9 cellular contexts compared by ENCODE assay signal in genomic region chr1:225811622-225812487, GRCh38. TPM values are rescaled to one million over a fixed set of nuclear protein-coding genes. Genes with fewer than 3 reads are reported as not detected.
DNase-seq lines count a peak whose midpoint lies in the region; ATAC-seq, FAIRE-seq and TF ChIP-seq lines count a peak whose summit lies in the region.
"Had no signal": no experiment of that assay in that cellular context is flagged by ENCODE, and none has a peak within 500 bp of the region (broad histone marks: within the 10 kb centered on the region; RNA-seq: fewer than 3 reads in every experiment).

No MANE protein-coding gene starts in this region.

- H3K4me1 ChIP-seq in rectal smooth muscle tissue (ENCODE audit: control insufficient read depth, insufficient read depth, low read length), result peaks cover 36% of the 10 kb centered on the region

- no peak overlapping the region for H3K9ac ChIP-seq in rectal smooth muscle tissue (ENCODE audit: low read length)

- no peaks in the 10 kb centered on the region for H3K36me3 ChIP-seq in rectal smooth muscle tissue (ENCODE audit: control insufficient read depth, insufficient read depth, low read length)

- H3K27me3 ChIP-seq in rectal smooth muscle tissue (ENCODE audit: control insufficient read depth, insufficient read depth, low read length), result no peaks in the 10 kb centered on the region
- H3K27me3 ChIP-seq: SJSA1 had no signal

- no peak for TF ChIP-seq POLR2A in GM12892 (IDR thresholded peaks at IDR 0.05; ENCODE audit: low read depth, low read length)

- peak; percentile 6 for DNase-seq in EH (ENCODE audit: low read depth)
- peak; percentile 33 for DNase-seq in NCI-H524 treated with DMSO at 0.1 percent for 48 hours (lab: John Stamatoyannopoulos, UW)
- no peak for DNase-seq in fibroblast of pulmonary artery (ENCODE audit: low read depth)
- DNase-seq in GM12892 (ENCODE audit: insufficient read length), result no peak
- DNase-seq in LoVo (ENCODE audit: low spot score), result no peak

- H3K4me3 ChIP-seq in fibroblast of pulmonary artery (replicated peaks; ENCODE audit: low read depth, low read length) (peak overlapping the region; percentile 72), rectal smooth muscle tissue (ENCODE audit: low read length) (peak overlapping the region; percentile 65)

- no peak for ATAC-seq in HG02938 (IDR thresholded peaks at IDR 0.05; ENCODE audit: unreplicated experiment)
- ATAC-seq in HG02840 (IDR thresholded peaks at IDR 0.05; ENCODE audit: low FRiP score, unreplicated experiment), result no peak

- TF ChIP-seq CTCF in fibroblast of pulmonary artery (IDR thresholded peaks at IDR 0.05; ENCODE audit: low read length, missing control alignments), result peak; percentile 48

- no peak overlapping the region for H3K27ac ChIP-seq in rectal smooth muscle tissue (ENCODE audit: low read depth, low read length)
- H3K27ac ChIP-seq: SJSA1 had no signal

- FAIRE-seq in GM12892 (lab: Jason Lieb, UNC), result no peak

RNA-seq across cellular contexts. Expression of gene EPHX1, which starts 1.9 kb away (rescaled TPM):
- polyA plus RNA-seq in GM12892 (2012; ENCODE audit: missing spikeins), result 2.2 TPM

RNA-seq across cellular contexts. Expression of gene SRP9, which starts 34.2 kb away (rescaled TPM):
- 258 TPM for polyA plus RNA-seq in GM12892 (2012; ENCODE audit: missing spikeins)

Comparison
In these comparisons a context has a peak if more than half of its experiments do, and no peak if none do; other contexts are left out.
1. DNase-seq: peak in EH (single experiment) and NCI-H524 treated with DMSO at 0.1 percent for 48 hours (single experiment); none in fibroblast of pulmonary artery (single experiment), GM12892 (single experiment) and LoVo (single experiment).